ENCODE assay signal across 8 cellular contexts in genomic region chr1:47650205-47650604, GRCh38.
DNase-seq lines count a peak whose midpoint lies in the region; ATAC-seq and TF ChIP-seq lines count a peak whose summit lies in the region.

No MANE protein-coding gene starts in this region.

- no peaks in the 10 kb centered on the region for H3K36me3 ChIP-seq in sigmoid colon
- no peaks in the 10 kb centered on the region for H3K36me3 ChIP-seq in neural progenitor cell

- no peaks in the 10 kb centered on the region for H3K27me3 ChIP-seq in sigmoid colon
- no peaks in the 10 kb centered on the region for H3K27me3 ChIP-seq in neural progenitor cell

- H4K20me1 ChIP-seq in neural progenitor cell (ENCODE audit: low read depth): no peaks in the 10 kb centered on the region

- H3K4me3 ChIP-seq in sigmoid colon (no peak overlapping the region), neural progenitor cell (no peak overlapping the region)

- TF ChIP-seq POLR2A in sigmoid colon (IDR thresholded peaks at IDR 0.05): no peak

- H3K9me3 ChIP-seq in sigmoid colon (no peaks in the 10 kb centered on the region), neural progenitor cell (ENCODE audit: low read depth) (no peaks in the 10 kb centered on the region)

- H3K4me1 ChIP-seq in sigmoid colon: no peaks in the 10 kb centered on the region
- no peaks in the 10 kb centered on the region for H3K4me1 ChIP-seq in neural progenitor cell

- H3K27ac ChIP-seq in sigmoid colon (no peak overlapping the region), neural progenitor cell (no peak overlapping the region)

- DNase-seq in HCEC 1CT (peak; percentile 64), NCI-H748 (lab: John Stamatoyannopoulos, UW; ENCODE audit: unreplicated experiment) (peak; percentile 97), sigmoid colon (peak; percentile 27), neural progenitor cell (ENCODE audit: low spot score) (no peak)
- no peak for DNase-seq in stimulated activated CD8-positive, alpha-beta memory T cell treated with anti-CD3 and anti-CD28 coated beads, Interleukin-4, amount 100 ng/mL, for 48 hours
- DNase-seq in activated T-cell treated with anti-CD3 and anti-CD28 coated beads, Interleukin-2, amount 50 U/mL, for 4 hours: no peak

- H3K36me3 Mint-ChIP-seq in neural progenitor cell: no peaks in the 10 kb centered on the region
- H3K36me3 Mint-ChIP-seq in activated T-cell treated with anti-CD3 and anti-CD28 coated beads, Interleukin-2, amount 50 U/mL, for 4 hours (ENCODE audit: insufficient read depth): no peaks in the 10 kb centered on the region

- intact Hi-C loops in sigmoid colon (cut with DNase I): no loop called here

- no peak overlapping the region for H3K9ac ChIP-seq in neural progenitor cell

- TF ChIP-seq CTCF in sigmoid colon (IDR thresholded peaks at IDR 0.05): no peak
- no peak for TF ChIP-seq CTCF in neural progenitor cell (IDR thresholded peaks at IDR 0.05)

- H3K4me2 ChIP-seq in neural progenitor cell: no peak overlapping the region

- H2AFZ ChIP-seq in neural progenitor cell (replicated peaks): no peak overlapping the region

- no peak overlapping the region for H3K4me3 Mint-ChIP-seq in neural progenitor cell
- H3K4me3 Mint-ChIP-seq in activated T-cell treated with anti-CD3 and anti-CD28 coated beads, Interleukin-2, amount 50 U/mL, for 4 hours: no peak overlapping the region

- ATAC-seq in esophagus mucosa: peak; percentile 96
- ATAC-seq in activated T-cell treated with anti-CD3 and anti-CD28 coated beads, Interleukin-2, amount 50 U/mL, for 4 hours: no peak
- no peak for ATAC-seq in GM19395 (IDR thresholded peaks at IDR 0.05; ENCODE audit: unreplicated experiment)

- peaks cover 28% of the 10 kb centered on the region for H3K4me1 Mint-ChIP-seq in neural progenitor cell
- H3K4me1 Mint-ChIP-seq in activated T-cell treated with anti-CD3 and anti-CD28 coated beads, Interleukin-2, amount 50 U/mL, for 4 hours (ENCODE audit: low read depth): no peaks in the 10 kb centered on the region

- H3K9me3 Mint-ChIP-seq in neural progenitor cell: no peaks in the 10 kb centered on the region
- no peaks in the 10 kb centered on the region for H3K9me3 Mint-ChIP-seq in activated T-cell treated with anti-CD3 and anti-CD28 coated beads, Interleukin-2, amount 50 U/mL, for 4 hours

- H3F3A ChIP-seq in neural progenitor cell (ENCODE audit: low read depth): no peaks in the 10 kb centered on the region

- WGBS in sigmoid colon, 2 donors: 26 to 68% methylated on average over 7 of the region's 7 CpGs

- no peak for TF ChIP-seq EP300 in sigmoid colon (IDR thresholded peaks at IDR 0.05)

- no peaks in the 10 kb centered on the region for H3K79me2 ChIP-seq in neural progenitor cell (ENCODE audit: low read depth)

- H3K27me3 Mint-ChIP-seq in neural progenitor cell (ENCODE audit: insufficient read depth, low read depth): peaks cover 12% of the 10 kb centered on the region
- peaks cover 10% of the 10 kb centered on the region for H3K27me3 Mint-ChIP-seq in activated T-cell treated with anti-CD3 and anti-CD28 coated beads, Interleukin-2, amount 50 U/mL, for 4 hours (ENCODE audit: low read depth)

- no peak overlapping the region for H3K27ac Mint-ChIP-seq in neural progenitor cell

Comparison
In these comparisons a context has a peak if more than half of its experiments do, and no peak if none do; other contexts are left out.
1. DNase-seq: peak in HCEC 1CT (single experiment), NCI-H748 (single experiment) and sigmoid colon (single experiment); none in neural progenitor cell (single experiment), stimulated activated CD8-positive, alpha-beta memory T cell treated with anti-CD3 and anti-CD28 coated beads, Interleukin-4, amount 100 ng/mL, for 48 hours (single experiment) and activated T-cell treated with anti-CD3 and anti-CD28 coated beads, Interleukin-2, amount 50 U/mL, for 4 hours (single experiment).